9 cellular contexts compared by ENCODE assay signal in the genomic region with DNA sequence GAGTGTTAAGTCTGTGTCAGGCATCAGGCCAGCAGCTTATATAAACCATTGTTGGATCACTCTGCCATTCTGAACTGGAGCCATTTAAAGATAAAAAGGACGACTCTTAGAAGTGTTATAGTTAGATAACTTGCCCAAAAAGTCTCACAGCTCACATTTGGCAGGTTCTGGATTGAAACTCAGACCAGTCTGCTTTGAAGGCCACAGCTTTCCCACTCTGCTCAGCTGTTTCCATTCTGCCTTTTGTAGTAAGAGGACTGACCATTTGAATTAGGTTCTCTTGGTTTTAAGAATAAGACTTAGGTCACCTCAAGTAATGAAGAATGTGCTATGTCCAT.
DNase-seq lines count a peak whose midpoint lies in the region; ATAC-seq and TF ChIP-seq lines count a peak whose summit lies in the region.
"Had no signal": no experiment of that assay in that cellular context is flagged by ENCODE, and none has a peak within 500 bp of the region (broad histone marks: within the 10 kb centered on the region; RNA-seq: fewer than 3 reads in every experiment).

No MANE protein-coding gene starts in this region.

- peak overlapping the region; percentile 64 for H3K27ac ChIP-seq in CD8-positive, alpha-beta T cell (ENCODE audit: low read depth, low read length)
- H3K27ac ChIP-seq in osteoblast (ENCODE audit: low read depth, low read length) (peak overlapping the region; percentile 21), neural progenitor cell (no peak overlapping the region)

- peaks cover 79% of the 10 kb centered on the region for H3K4me1 Mint-ChIP-seq in CD8-positive, alpha-beta T cell (ENCODE audit: low read depth)
- H3K4me1 Mint-ChIP-seq in MCF 10A (ENCODE audit: insufficient read depth, unreplicated experiment), result peaks cover 53% of the 10 kb centered on the region
- H3K4me1 Mint-ChIP-seq in neural progenitor cell, result peaks cover 21% of the 10 kb centered on the region

- H3K4me3 ChIP-seq in CD8-positive, alpha-beta T cell (ENCODE audit: low read depth, low read length), result peak overlapping the region; percentile 16
- H3K4me3 ChIP-seq in osteoblast (ENCODE audit: insufficient read depth, low read length), result no peak overlapping the region
- H3K4me3 ChIP-seq in neural progenitor cell, result no peak overlapping the region

- peaks cover 67% of the 10 kb centered on the region for H3K4me1 ChIP-seq in CD8-positive, alpha-beta T cell (ENCODE audit: insufficient read depth, low read length)
- H3K4me1 ChIP-seq in osteoblast (ENCODE audit: insufficient read depth, low read length) (peaks cover 51% of the 10 kb centered on the region), neural progenitor cell (peaks cover 15% of the 10 kb centered on the region)

- H3F3A ChIP-seq in neural progenitor cell (ENCODE audit: low read depth), result no peaks in the 10 kb centered on the region

- no peaks in the 10 kb centered on the region for H3K79me2 ChIP-seq in osteoblast (ENCODE audit: insufficient read depth, low read length)
- H3K79me2 ChIP-seq in neural progenitor cell (ENCODE audit: low read depth), result no peaks in the 10 kb centered on the region

- no peaks in the 10 kb centered on the region for H3K27me3 Mint-ChIP-seq in CD8-positive, alpha-beta T cell (ENCODE audit: low read depth)
- no peaks in the 10 kb centered on the region for H3K27me3 Mint-ChIP-seq in MCF 10A (ENCODE audit: insufficient read depth, unreplicated experiment)
- H3K27me3 Mint-ChIP-seq in neural progenitor cell (ENCODE audit: insufficient read depth, low read depth), result peaks cover 3% of the 10 kb centered on the region

- H2AFZ ChIP-seq in osteoblast (ENCODE audit: low read length) (peak overlapping the region; percentile 32), neural progenitor cell (replicated peaks) (no peak overlapping the region)

- H3K36me3 ChIP-seq in CD8-positive, alpha-beta T cell (ENCODE audit: insufficient read depth, low read length), result no peaks in the 10 kb centered on the region
- H3K36me3 ChIP-seq in osteoblast (ENCODE audit: insufficient read depth, low read length), result no peaks in the 10 kb centered on the region
- H3K36me3 ChIP-seq in neural progenitor cell, result no peaks in the 10 kb centered on the region

- H3K9me3 Mint-ChIP-seq in CD8-positive, alpha-beta T cell, result peaks cover 2% of the 10 kb centered on the region
- peaks cover 7% of the 10 kb centered on the region for H3K9me3 Mint-ChIP-seq in MCF 10A (ENCODE audit: unreplicated experiment)
- no peaks in the 10 kb centered on the region for H3K9me3 Mint-ChIP-seq in neural progenitor cell

- H3K36me3 Mint-ChIP-seq in CD8-positive, alpha-beta T cell, result peaks cover 2% of the 10 kb centered on the region
- no peaks in the 10 kb centered on the region for H3K36me3 Mint-ChIP-seq in MCF 10A (ENCODE audit: insufficient read depth, unreplicated experiment)
- H3K36me3 Mint-ChIP-seq in neural progenitor cell, result no peaks in the 10 kb centered on the region

- no peak for TF ChIP-seq CTCF in CD8-positive, alpha-beta T cell (IDR thresholded peaks at IDR 0.05)
- no peak for TF ChIP-seq CTCF in MCF 10A (IDR thresholded peaks at IDR 0.05; ENCODE audit: unreplicated experiment)
- TF ChIP-seq CTCF in osteoblast (IDR thresholded peaks at IDR 0.05; ENCODE audit: extremely low read depth, low read depth, low read length), result no peak
- TF ChIP-seq CTCF in neural progenitor cell (IDR thresholded peaks at IDR 0.05), result no peak

- POLR2A ChIA-PET in CD8-positive, alpha-beta T cell (lab: Charles Lee), result interaction anchor here (0.6 to 3.7 kb wide), 13 partner anchors 10 to 198 kb away, joined by 3 to 28 read pairs (median 7); a partner anchor contains a TSS
- POLR2A ChIA-PET in MCF 10A (lab: Yijun Ruan, JAX), result interaction anchor here (0.7 to 3.1 kb wide), 12 partner anchors 10 to 196 kb away, joined by 3 to 41 read pairs (median 4); a partner anchor contains a TSS

- CTCF ChIA-PET in CD8-positive, alpha-beta T cell (lab: Charles Lee), result interaction anchor here (0.8 to 2.2 kb wide), 7 partner anchors 30 to 244 kb away, joined by 3 to 5 read pairs (median 4); no protein-coding TSS in a partner anchor
- CTCF ChIA-PET in MCF 10A (lab: Yijun Ruan, JAX), result interaction anchor here (0.7 to 2.1 kb wide), 3 partner anchors 10 to 244 kb away, joined by 3 to 6 read pairs (median 4); no protein-coding TSS in a partner anchor

- ATAC-seq in CD8-positive, alpha-beta T cell, result no peak
- ATAC-seq in HG03025 (IDR thresholded peaks at IDR 0.05; ENCODE audit: low FRiP score, unreplicated experiment) (peak; percentile 29), GM18511 (IDR thresholded peaks at IDR 0.05; ENCODE audit: unreplicated experiment) (no peak)

- H4K20me1 ChIP-seq in osteoblast (ENCODE audit: insufficient read depth, low read length) (no peaks in the 10 kb centered on the region), neural progenitor cell (ENCODE audit: low read depth) (no peaks in the 10 kb centered on the region)

- intact Hi-C loops in CD8-positive, alpha-beta T cell (cut with DNase I, micrococcal nuclease), result loop anchor here (2.0 to 5.0 kb wide), 5 partner anchors 30 to 115 kb away; no protein-coding TSS in a partner anchor
- intact Hi-C loops in MCF 10A (cut with micrococcal nuclease), result no loop called here

- H3K4me2 ChIP-seq in osteoblast (ENCODE audit: insufficient read depth, low read length) (peak overlapping the region; percentile 10), neural progenitor cell (no peak overlapping the region)

- H3K27me3 ChIP-seq in CD8-positive, alpha-beta T cell (ENCODE audit: insufficient read depth, low read length), result no peaks in the 10 kb centered on the region
- H3K27me3 ChIP-seq in osteoblast (ENCODE audit: insufficient read depth, low read length) (no peaks in the 10 kb centered on the region), neural progenitor cell (no peaks in the 10 kb centered on the region)

- H3K27ac Mint-ChIP-seq in CD8-positive, alpha-beta T cell, result peak overlapping the region; percentile 97
- H3K27ac Mint-ChIP-seq in MCF 10A (ENCODE audit: low read depth, unreplicated experiment) (peak overlapping the region; percentile 83), neural progenitor cell (no peak overlapping the region)

- no peak overlapping the region for H3K9ac ChIP-seq in neural progenitor cell

- H3K9me3 ChIP-seq in CD8-positive, alpha-beta T cell (ENCODE audit: low read length), result no peaks in the 10 kb centered on the region
- H3K9me3 ChIP-seq in osteoblast (ENCODE audit: low read depth, low read length) (no peaks in the 10 kb centered on the region), neural progenitor cell (ENCODE audit: low read depth) (no peaks in the 10 kb centered on the region)

- H3K4me3 Mint-ChIP-seq in CD8-positive, alpha-beta T cell, result peak overlapping the region; percentile 67
- H3K4me3 Mint-ChIP-seq in MCF 10A (ENCODE audit: unreplicated experiment), result peak overlapping the region; percentile 34
- no peak overlapping the region for H3K4me3 Mint-ChIP-seq in neural progenitor cell

- BruUV-seq in MCF 10A (replicated peaks; lab: Mats Ljungman, UMichigan), result no TSS peak

- DNase-seq in CD8-positive, alpha-beta T cell, result no peak
- no peak for DNase-seq in MCF 10A (ENCODE audit: unreplicated experiment)
- DNase-seq in osteoblast (ENCODE audit: insufficient read length, low spot score, missing footprints), result no peak
- no peak for DNase-seq in neural progenitor cell (ENCODE audit: low spot score)
- no peak for DNase-seq in NCI-H1436 (lab: John Stamatoyannopoulos, UW)
- DNase-seq in COLO829 (ENCODE audit: low spot score), result no peak
- DNase-seq: kidney had no signal
